In genomic region chr14:94342334-94342934, GRCh38 we compare ENCODE assay signal across 8 cellular contexts. TPM values are rescaled to one million over a fixed set of nuclear protein-coding genes. Genes with fewer than 3 reads are reported as not detected.
A peak's percentile ranks its signal among the peaks of the same experiment; 100 is the strongest.
DNase-seq lines count a peak whose midpoint lies in the region; ATAC-seq, FAIRE-seq and TF ChIP-seq lines count a peak whose summit lies in the region.

No MANE protein-coding gene starts in this region.

- no peaks in the 10 kb centered on the region for H3K36me3 ChIP-seq in bronchial epithelial cell (ENCODE audit: control insufficient read depth, insufficient read depth, low read length)

- no peak for FAIRE-seq in bronchial epithelial cell (lab: Jason Lieb, UNC)

- H3K4me3 ChIP-seq in bronchial epithelial cell (ENCODE audit: low read depth, low read length) (no peak overlapping the region), lower leg skin (ENCODE audit: low read depth, poor library complexity, severe bottlenecking) (no peak overlapping the region)

- DNase-seq in G401 (ENCODE audit: low spot score) (peak; percentile 32), NCI-H1694 treated with DMSO at 0.1 percent for 48 hours (lab: John Stamatoyannopoulos, UW) (peak; percentile 100), bronchial epithelial cell (ENCODE audit: low read depth) (peak; percentile 100), lower leg skin (ENCODE audit: low spot score in 2 of 2) (peak; percentile 96 to 97), NCI-H1436 (lab: John Stamatoyannopoulos, UW) (no peak), cerebellar nuclear complex (lab: John Stamatoyannopoulos, UW) (no peak)
- no peak for DNase-seq in activated CD8-positive, alpha-beta memory T cell treated with anti-CD3 and anti-CD28 coated beads for 24 hours

- intact Hi-C loops in lower leg skin (cut with DNase I; ENCODE audit: low total_unique reads): no loop called here

- WGBS in lower leg skin, 2 donors: 25 to 27% methylated on average over 2 of the region's 2 CpGs

- TF ChIP-seq POLR2A in lower leg skin (IDR thresholded peaks at IDR 0.05): no peak

- ATAC-seq in HG03460 (IDR thresholded peaks at IDR 0.05; ENCODE audit: unreplicated experiment): no peak

- no peaks in the 10 kb centered on the region for H3K27me3 ChIP-seq in bronchial epithelial cell (ENCODE audit: control insufficient read depth, insufficient read depth, low read length)

- in situ Hi-C loops in G401 (cut with HindIII; ENCODE audit: low sequenced_read_pairs): no loop called here

- no peak for TF ChIP-seq CTCF in bronchial epithelial cell (IDR thresholded peaks at IDR 0.05; ENCODE audit: insufficient read depth, low read length, severe bottlenecking)
- TF ChIP-seq CTCF in lower leg skin (IDR thresholded peaks at IDR 0.05): no peak

RNA-seq across cellular contexts. Expression of gene SERPINA6, which starts 19.3 kb away (rescaled TPM):
- not detected in 2 replicates for total RNA-seq in G401 (2014; rRNA removed; shearing (Covaris generic))
- total RNA-seq in bronchial epithelial cell (not detected in 2 replicates), lower leg skin (not detected)

RNA-seq across cellular contexts. Expression of gene SERPINA2, which starts 24.1 kb away (rescaled TPM):
- not detected in 2 replicates for total RNA-seq in G401 (2014; rRNA removed; shearing (Covaris generic))
- total RNA-seq in bronchial epithelial cell (not detected in 2 replicates), lower leg skin (not detected)

RNA-seq across cellular contexts. Expression of gene SERPINA1, which starts 46.0 kb away (rescaled TPM):
- not detected in 2 replicates for total RNA-seq in G401 (2014; rRNA removed; shearing (Covaris generic))
- total RNA-seq in bronchial epithelial cell (0.26 and 0.51 TPM in 2 replicates), lower leg skin (1 to 10 TPM in 2 of 4 donors, under 1 TPM in 1, not detected in 1; 0.93 to 6.2 (median 3.9) TPM)

RNA-seq across cellular contexts. Expression of gene SERPINA10, which starts 49.4 kb away (rescaled TPM):
- not detected in 2 replicates for total RNA-seq in G401 (2014; rRNA removed; shearing (Covaris generic))
- total RNA-seq in bronchial epithelial cell: not detected in 2 replicates
- total RNA-seq in lower leg skin: not detected

Comparison
In these comparisons a context has a peak if more than half of its experiments do, and no peak if none do; other contexts are left out.
1. DNase-seq: peak in G401 (single experiment), NCI-H1694 treated with DMSO at 0.1 percent for 48 hours (single experiment), bronchial epithelial cell (single experiment) and lower leg skin (2 of 2); none in NCI-H1436 (single experiment), activated CD8-positive, alpha-beta memory T cell treated with anti-CD3 and anti-CD28 coated beads for 24 hours (single experiment) and cerebellar nuclear complex (0 of 2).